In the genomic region with DNA sequence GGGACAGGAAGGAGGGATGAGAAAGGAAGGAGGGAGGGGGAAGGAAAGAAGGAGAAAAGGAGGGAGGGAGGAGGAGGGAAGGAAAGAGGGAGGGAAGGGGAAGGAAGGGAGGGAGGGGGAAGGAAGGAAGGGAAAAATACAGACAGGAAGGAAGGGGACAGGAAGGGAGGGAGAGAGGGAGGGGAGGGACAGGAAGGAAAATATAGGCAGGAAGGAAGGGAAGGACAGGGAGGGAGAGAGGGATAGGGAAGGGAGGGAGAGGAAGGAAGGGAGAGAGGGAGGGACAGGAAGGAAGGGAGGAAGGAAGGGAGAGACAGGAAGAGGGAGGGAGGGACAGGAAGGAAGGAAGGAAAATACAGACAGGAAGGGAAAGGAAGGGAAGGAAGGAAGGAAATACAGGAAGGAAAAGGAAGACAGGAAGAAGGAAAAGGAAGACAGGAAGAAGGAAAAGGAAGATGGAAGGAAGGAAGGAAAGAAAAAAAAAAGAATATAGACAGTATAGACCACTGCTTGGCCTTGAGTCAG, we compare ENCODE assay signal across 15 cellular contexts.
A peak's percentile ranks its signal among the peaks of the same experiment; 100 is the strongest.
DNase-seq lines count a peak whose midpoint lies in the region; TF ChIP-seq lines count a peak whose summit lies in the region.
"Had no signal": no experiment of that assay in that cellular context is flagged by ENCODE, and none has a peak within 500 bp of the region (broad histone marks: within the 10 kb centered on the region; RNA-seq: fewer than 3 reads in every experiment).

No MANE protein-coding gene starts in this region.

- CTCF ChIA-PET in Caco-2 (lab: Charles Lee) (no interaction called here), HEK293 (lab: Yijun Ruan, JAX) (no interaction called here)

- no peak for DNase-seq in Caco-2
- DNase-seq in chondrocyte (ENCODE audit: low spot score) = no peak
- DNase-seq in osteocyte (ENCODE audit: extremely low spot score, unreplicated experiment) = no peak
- DNase-seq in DMS53 (lab: John Stamatoyannopoulos, UW) = no peak
- no peak for DNase-seq in esophagus muscularis mucosa (ENCODE audit: extremely low spot score)
- no peak for DNase-seq in iPS-NIHi7 (ENCODE audit: extremely low spot score)
- DNase-seq: CD8-positive, alpha-beta T cell; DMS79 treated with DMSO at 0.1 percent for 48 hours; NCI-H1092; NCI-H1694; NCI-H2227 treated with DMSO at 0.1 percent for 48 hours; NCI-H524 had no signal

- H3K27me3 ChIP-seq in Caco-2 (replicated peaks; ENCODE audit: control insufficient read depth, insufficient read depth, low read length) = no peaks in the 10 kb centered on the region
- no peaks in the 10 kb centered on the region for H3K27me3 ChIP-seq in esophagus muscularis mucosa
- H3K27me3 ChIP-seq: BLaER1 had no signal

- no peak for TF ChIP-seq POLR2A in esophagus muscularis mucosa (IDR thresholded peaks at IDR 0.05; ENCODE audit: low read depth)

- H3K27me3 Mint-ChIP-seq in Caco-2 (ENCODE audit: insufficient read depth, unreplicated experiment) = no peaks in the 10 kb centered on the region
- H3K27me3 Mint-ChIP-seq in chondrocyte (ENCODE audit: low read depth) = no peaks in the 10 kb centered on the region
- no peaks in the 10 kb centered on the region for H3K27me3 Mint-ChIP-seq in osteocyte (ENCODE audit: unreplicated experiment)

- no TSS peak for BruUV-seq in Caco-2 (replicated peaks; lab: Mats Ljungman, UMichigan)

- H3K4me1 ChIP-seq in Caco-2 (no peaks in the 10 kb centered on the region), HEK293 (ENCODE audit: control insufficient read depth, insufficient read depth, low read length) (no peaks in the 10 kb centered on the region), esophagus muscularis mucosa (peaks cover 0 to 11% (median 1%) of the 10 kb centered on the region in 4 donors)

- H3K36me3 ChIP-seq in Caco-2 (ENCODE audit: control insufficient read depth, insufficient read depth, low read length) (no peaks in the 10 kb centered on the region; the same call in 1 of the 2 replicates), HEK293 (ENCODE audit: control insufficient read depth in 2 of 2, insufficient read depth in 1 of 2, low read length in 2 of 2) (peaks cover 0 to 26% of the 10 kb centered on the region in 2 experiments; a peak in 2 of 3 replicates), esophagus muscularis mucosa (peaks cover 13 to 58% (median 40%) of the 10 kb centered on the region in 4 donors)

- H3K36me3 Mint-ChIP-seq in Caco-2 (ENCODE audit: insufficient read depth, unreplicated experiment) (no peaks in the 10 kb centered on the region), chondrocyte (ENCODE audit: low read depth) (peaks cover 27% of the 10 kb centered on the region), osteocyte (ENCODE audit: unreplicated experiment) (peaks cover 36% of the 10 kb centered on the region)
- H3K36me3 Mint-ChIP-seq: CD8-positive, alpha-beta T cell had no signal

- H3K9me3 Mint-ChIP-seq in Caco-2 (ENCODE audit: unreplicated experiment) (no peaks in the 10 kb centered on the region), chondrocyte (ENCODE audit: low read depth) (no peaks in the 10 kb centered on the region), osteocyte (ENCODE audit: unreplicated experiment) (no peaks in the 10 kb centered on the region)
- H3K9me3 Mint-ChIP-seq: CD8-positive, alpha-beta T cell had no signal

- intact Hi-C loops in Caco-2 (cut with micrococcal nuclease; ENCODE audit: unreplicated experiment) = no loop called here
- intact Hi-C loops in esophagus muscularis mucosa (cut with DNase I) = loop anchor here (10.0 kb wide), 1 partner anchor 130 kb away; no protein-coding TSS in a partner anchor

- H3K27ac ChIP-seq in HEK293 (ENCODE audit: extremely low read depth, low read depth, low read length) (no peak overlapping the region), esophagus muscularis mucosa (replicated peaks in 1 of 4) (peak overlapping the region in 1 of 4 donors; percentile 35)
- H3K27ac ChIP-seq: BLaER1, KMS-11 had no signal

- H3K4me3 ChIP-seq in Caco-2 (ENCODE audit: low read depth, low read length) = no peak overlapping the region
- H3K4me3 ChIP-seq in HEK293 (ENCODE audit: low read depth, low read length) = no peak overlapping the region
- H3K4me3 ChIP-seq in esophagus muscularis mucosa = no peak overlapping the region
- H3K4me3 ChIP-seq: BLaER1 had no signal

- TF ChIP-seq CTCF in Caco-2 (IDR thresholded peaks at IDR 0.05; ENCODE audit: insufficient read depth in 1 of 2, low read depth in 1 of 2, low read length in 1 of 2, severe bottlenecking in 1 of 2, unreplicated experiment in 1 of 2) = no peak
- TF ChIP-seq CTCF in HEK293 (tag by site-specific recombination; IDR thresholded peaks at IDR 0.05) = no peak
- TF ChIP-seq CTCF in chondrocyte (IDR thresholded peaks at IDR 0.05) = no peak
- no peak for TF ChIP-seq CTCF in osteocyte (IDR thresholded peaks at IDR 0.05)
- no peak for TF ChIP-seq CTCF in esophagus muscularis mucosa (IDR thresholded peaks at IDR 0.05)

- H3K9me3 ChIP-seq in Caco-2 (no peaks in the 10 kb centered on the region), HEK293 (ENCODE audit: control insufficient read depth, insufficient read depth, low read depth, low read length) (no peaks in the 10 kb centered on the region), esophagus muscularis mucosa (no peaks in the 10 kb centered on the region)
- H3K9me3 ChIP-seq: BLaER1 had no signal

- H3K27ac Mint-ChIP-seq in Caco-2 (ENCODE audit: unreplicated experiment) = peak overlapping the region; percentile 28
- H3K27ac Mint-ChIP-seq in chondrocyte (ENCODE audit: unreplicated experiment) = peak overlapping the region; percentile 57
- peak overlapping the region; percentile 64 for H3K27ac Mint-ChIP-seq in osteocyte (ENCODE audit: unreplicated experiment)
- H3K27ac Mint-ChIP-seq: CD8-positive, alpha-beta T cell had no signal

- POLR2A ChIA-PET in Caco-2 (lab: Charles Lee) (no interaction called here), HEK293 (lab: Yijun Ruan, JAX) (no interaction called here)

- no peak for TF ChIP-seq EP300 in esophagus muscularis mucosa (IDR thresholded peaks at IDR 0.05)

- peaks cover 5% of the 10 kb centered on the region for H3K4me1 Mint-ChIP-seq in Caco-2 (ENCODE audit: low read depth, unreplicated experiment)
- peaks cover 29% of the 10 kb centered on the region for H3K4me1 Mint-ChIP-seq in chondrocyte (ENCODE audit: low read depth)
- H3K4me1 Mint-ChIP-seq in osteocyte (ENCODE audit: unreplicated experiment) = peaks cover 21% of the 10 kb centered on the region

- H3K4me3 Mint-ChIP-seq in Caco-2 (ENCODE audit: unreplicated experiment) (no peak overlapping the region), chondrocyte (ENCODE audit: unreplicated experiment) (no peak overlapping the region), osteocyte (ENCODE audit: unreplicated experiment) (no peak overlapping the region)
- H3K4me3 Mint-ChIP-seq: CD8-positive, alpha-beta T cell had no signal

TF ChIP-seq in HEK293, 187 proteins besides CTCF, POLR2A, EP300 and RAD21 (continues in another document):
- peak; percentile 82 for TF ChIP-seq ZNF366 (tag by site-specific recombination; conservative IDR thresholded peaks at IDR 0.05)
- TF ChIP-seq, protein P1, sequence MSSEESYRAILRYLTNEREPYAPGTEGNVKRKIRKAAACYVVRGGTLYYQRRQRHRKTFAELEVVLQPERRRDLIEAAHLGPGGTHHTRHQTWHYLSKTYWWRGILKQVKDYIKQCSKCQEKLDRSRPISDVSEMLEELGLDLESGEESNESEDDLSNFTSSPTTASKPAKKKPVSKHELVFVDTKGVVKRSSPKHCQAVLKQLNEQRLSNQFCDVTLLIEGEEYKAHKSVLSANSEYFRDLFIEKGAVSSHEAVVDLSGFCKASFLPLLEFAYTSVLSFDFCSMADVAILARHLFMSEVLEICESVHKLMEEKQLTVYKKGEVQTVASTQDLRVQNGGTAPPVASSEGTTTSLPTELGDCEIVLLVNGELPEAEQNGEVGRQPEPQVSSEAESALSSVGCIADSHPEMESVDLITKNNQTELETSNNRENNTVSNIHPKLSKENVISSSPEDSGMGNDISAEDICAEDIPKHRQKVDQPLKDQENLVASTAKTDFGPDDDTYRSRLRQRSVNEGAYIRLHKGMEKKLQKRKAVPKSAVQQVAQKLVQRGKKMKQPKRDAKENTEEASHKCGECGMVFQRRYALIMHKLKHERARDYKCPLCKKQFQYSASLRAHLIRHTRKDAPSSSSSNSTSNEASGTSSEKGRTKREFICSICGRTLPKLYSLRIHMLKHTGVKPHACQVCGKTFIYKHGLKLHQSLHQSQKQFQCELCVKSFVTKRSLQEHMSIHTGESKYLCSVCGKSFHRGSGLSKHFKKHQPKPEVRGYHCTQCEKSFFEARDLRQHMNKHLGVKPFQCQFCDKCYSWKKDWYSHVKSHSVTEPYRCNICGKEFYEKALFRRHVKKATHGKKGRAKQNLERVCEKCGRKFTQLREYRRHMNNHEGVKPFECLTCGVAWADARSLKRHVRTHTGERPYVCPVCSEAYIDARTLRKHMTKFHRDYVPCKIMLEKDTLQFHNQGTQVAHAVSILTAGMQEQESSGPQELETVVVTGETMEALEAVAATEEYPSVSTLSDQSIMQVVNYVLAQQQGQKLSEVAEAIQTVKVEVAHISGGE (tag by site-specific recombination; conservative IDR thresholded peaks at IDR 0.05; ENCODE audit: low read depth) = 0 out of 2 replicates have a peak, but pooled peaks have one; percentile 23
- TF ChIP-seq ZNF174 (tag by site-specific recombination; IDR thresholded peaks at IDR 0.05) = no peak
- TF ChIP-seq ZNF560 (tag by site-specific recombination; IDR thresholded peaks at IDR 0.05; ENCODE audit: borderline replicate concordance) = no peak
- no peak for TF ChIP-seq WT1 (tag by site-specific recombination; IDR thresholded peaks at IDR 0.05)
